ENCODE assay signal across 8 cellular contexts in the genomic region with DNA sequence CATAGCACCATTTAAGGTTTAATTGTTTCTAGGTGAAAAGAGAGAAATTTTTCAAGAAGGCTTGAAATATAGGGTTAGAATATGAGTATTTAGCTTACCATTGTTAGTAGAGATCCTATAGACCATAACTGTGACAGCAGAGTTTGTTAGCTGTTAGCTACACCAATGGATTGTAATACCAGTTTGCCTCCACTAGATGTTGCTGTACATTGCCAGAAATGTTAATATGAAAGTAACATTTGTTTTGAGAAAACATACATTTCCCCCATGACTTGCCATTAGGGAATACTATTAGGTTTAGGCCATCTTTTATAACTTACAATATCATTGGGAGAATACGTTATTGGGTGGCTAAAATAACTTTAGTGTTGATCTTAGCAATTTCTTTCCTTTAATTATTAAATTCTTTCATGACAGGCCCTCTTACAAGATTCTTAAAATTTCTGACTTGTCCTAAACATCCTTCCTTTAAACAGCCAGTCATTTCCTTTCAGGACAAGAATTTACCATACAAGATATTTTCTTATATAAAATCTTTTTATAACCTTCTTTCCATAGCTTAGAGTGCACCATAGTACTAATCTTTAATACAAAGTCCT. TPM values are rescaled to one million over a fixed set of nuclear protein-coding genes. Genes with fewer than 3 reads are reported as not detected.
DNase-seq lines count a peak whose midpoint lies in the region; ATAC-seq, FAIRE-seq and TF ChIP-seq lines count a peak whose summit lies in the region.

No MANE protein-coding gene starts in this region.

- peaks cover 22% of the 10 kb centered on the region for H3K9me3 ChIP-seq in K562 (replicated peaks; ENCODE audit: control insufficient read depth, insufficient read depth, low read depth, low read length)
- H3K9me3 ChIP-seq in suprapubic skin, result no peaks in the 10 kb centered on the region

- H3K27me3 ChIP-seq in K562 (ENCODE audit: control insufficient read depth in 2 of 2, insufficient read depth in 2 of 2, low read length in 2 of 2) (no peaks in the 10 kb centered on the region), suprapubic skin (peaks cover 3% of the 10 kb centered on the region)

- H3K4me3 Mint-ChIP-seq in activated T-helper 1 cell treated with anti-CD3 and anti-CD28 coated beads, Interleukin-12 subunit alpha, Interleukin-12 subunit beta, Interleukin-2, Interleukin-4 antibody, amounts not matched to agents 30 ng/mL and 10 ng/mL and 1 ng/mL, durations not matched to agents 14 hours and 24 hours and 36 hours, result no peak overlapping the region

- no peaks in the 10 kb centered on the region for H3K4me1 Mint-ChIP-seq in activated T-helper 1 cell treated with anti-CD3 and anti-CD28 coated beads, Interleukin-12 subunit alpha, Interleukin-12 subunit beta, Interleukin-2, Interleukin-4 antibody, amounts not matched to agents 30 ng/mL and 10 ng/mL and 1 ng/mL, durations not matched to agents 14 hours and 24 hours and 36 hours (ENCODE audit: low read depth)

- H3K79me2 ChIP-seq in K562 (ENCODE audit: control insufficient read depth, insufficient read depth, low read length), result no peaks in the 10 kb centered on the region

- CTCF ChIA-PET in K562 (lab: Yijun Ruan, JAX; ENCODE audit: low intra/inter-chr PET ratio), result interaction anchor here (0.6 to 0.7 kb wide), 2 partner anchors 357 to 1658 kb away, joined by 3 to 4 read pairs; no protein-coding TSS in a partner anchor

- TF ChIP-seq CTCF in K562 (IDR thresholded peaks at IDR 0.05 in 2 of 3, conservative IDR thresholded peaks at IDR 0.05 in 1 of 3; ENCODE audit: insufficient read depth in 2 of 3, low read depth in 1 of 3, low read length in 3 of 3) (peak; percentile 55 to 80 (median 63); a peak in 5 of 6 replicates), suprapubic skin (IDR thresholded peaks at IDR 0.05) (peak; percentile 67 to 73)

- H3K27ac Mint-ChIP-seq in activated T-helper 1 cell treated with anti-CD3 and anti-CD28 coated beads, Interleukin-12 subunit alpha, Interleukin-12 subunit beta, Interleukin-2, Interleukin-4 antibody, amounts not matched to agents 30 ng/mL and 10 ng/mL and 1 ng/mL, durations not matched to agents 14 hours and 24 hours and 36 hours, result no peak overlapping the region

- in situ Hi-C loops in K562 (cut with MboI), result no loop called here

- TF ChIP-seq POLR2A in K562 (conservative IDR thresholded peaks at IDR 0.05), result no peak
- no peak for TF ChIP-seq POLR2A in suprapubic skin (IDR thresholded peaks at IDR 0.05)

- peaks cover 3% of the 10 kb centered on the region for H3K9me3 Mint-ChIP-seq in activated T-helper 1 cell treated with anti-CD3 and anti-CD28 coated beads, Interleukin-12 subunit alpha, Interleukin-12 subunit beta, Interleukin-2, Interleukin-4 antibody, amounts not matched to agents 30 ng/mL and 10 ng/mL and 1 ng/mL, durations not matched to agents 14 hours and 24 hours and 36 hours

- intact Hi-C loops in K562 (cut with micrococcal nuclease), result loop anchor here (2.0 to 10.0 kb wide), 4 partner anchors 46 to 523 kb away; no protein-coding TSS in a partner anchor
- intact Hi-C loops in activated T-helper 1 cell treated with anti-CD3 and anti-CD28 coated beads, Interleukin-12 subunit alpha, Interleukin-12 subunit beta, Interleukin-2, Interleukin-4 antibody, amounts not matched to agents 30 ng/mL and 10 ng/mL and 1 ng/mL, durations not matched to agents 14 hours and 24 hours and 36 hours (cut with micrococcal nuclease), result loop anchor here (1.0 to 5.0 kb wide), 3 partner anchors 86 to 356 kb away; no protein-coding TSS in a partner anchor

- H3K27ac ChIP-seq in K562 (ENCODE audit: extremely low read depth, low read depth, low read length) (no peak overlapping the region), suprapubic skin (no peak overlapping the region)

- H3K27me3 Mint-ChIP-seq in activated T-helper 1 cell treated with anti-CD3 and anti-CD28 coated beads, Interleukin-12 subunit alpha, Interleukin-12 subunit beta, Interleukin-2, Interleukin-4 antibody, amounts not matched to agents 30 ng/mL and 10 ng/mL and 1 ng/mL, durations not matched to agents 14 hours and 24 hours and 36 hours (ENCODE audit: insufficient read depth), result peaks cover 33% of the 10 kb centered on the region

- FAIRE-seq in K562 (lab: Jason Lieb, UNC), result peak; percentile 61

- no peak overlapping the region for H2AFZ ChIP-seq in K562 (ENCODE audit: low read depth, low read length)

- H3K36me3 Mint-ChIP-seq in activated T-helper 1 cell treated with anti-CD3 and anti-CD28 coated beads, Interleukin-12 subunit alpha, Interleukin-12 subunit beta, Interleukin-2, Interleukin-4 antibody, amounts not matched to agents 30 ng/mL and 10 ng/mL and 1 ng/mL, durations not matched to agents 14 hours and 24 hours and 36 hours (ENCODE audit: low read depth), result no peaks in the 10 kb centered on the region

- no peaks in the 10 kb centered on the region for H3K9me1 ChIP-seq in K562 (ENCODE audit: control insufficient read depth, insufficient read depth, low read length)

- 11% methylated on average over 1 of the region's 1 CpG for WGBS in K562 (ENCODE audit: insufficient coverage, low coverage, missing lambda C conversion rate)
- WGBS in suprapubic skin, result 40% methylated on average over 1 of the region's 1 CpG

- H3K4me3 ChIP-seq in K562 (no peak overlapping the region), suprapubic skin (no peak overlapping the region)

- H3K36me3 ChIP-seq in K562 (ENCODE audit: control insufficient read depth, insufficient read depth, low read length) (no peaks in the 10 kb centered on the region), suprapubic skin (no peaks in the 10 kb centered on the region)

- peak; percentile 87 for ATAC-seq in K562
- ATAC-seq in GM19455 (IDR thresholded peaks at IDR 0.05; ENCODE audit: unreplicated experiment), result no peak

- no peak for TF ChIP-seq EP300 in K562 (IDR thresholded peaks at IDR 0.05; ENCODE audit: low read length)
- TF ChIP-seq EP300 in suprapubic skin (IDR thresholded peaks at IDR 0.05), result no peak

- POLR2A ChIA-PET in K562 (lab: Yijun Ruan, JAX), result interaction anchor here (0.7 kb wide), 1 partner anchor 8 kb away, joined by 3 read pairs; no protein-coding TSS in a partner anchor

- no peak overlapping the region for H3K9ac ChIP-seq in K562 (ENCODE audit: insufficient read depth in 1 of 2, low read depth in 2 of 2, low read length in 2 of 2)

- peak; percentile 62 to 94 for TF ChIP-seq RAD21 in K562 (CRISPR knock-in tag; conservative IDR thresholded peaks at IDR 0.05 in 1 of 2, IDR thresholded peaks at IDR 0.05 in 1 of 2)

- no peak overlapping the region for H3K4me2 ChIP-seq in K562 (ENCODE audit: insufficient read depth, low read length)

- peak; percentile 82 for DNase-seq in DMS 273 (lab: John Stamatoyannopoulos, UW; ENCODE audit: unreplicated experiment)
- DNase-seq in H4 (ENCODE audit: low spot score), result peak; percentile 60
- peak; percentile 57 for DNase-seq in NCI-H2196 (lab: John Stamatoyannopoulos, UW; ENCODE audit: unreplicated experiment)
- peak; percentile 27 to 71 (median 44) for DNase-seq in K562 (ENCODE audit: extremely low read depth in 1 of 4, low spot score in 3 of 4)
- peak; percentile 53 for DNase-seq in iris pigment epithelial cell (ENCODE audit: low read depth)
- DNase-seq in suprapubic skin (ENCODE audit: low spot score in 2 of 2), result no peak
- DNase-seq in activated T-helper 1 cell treated with anti-CD3 and anti-CD28 coated beads, Interleukin-12 subunit alpha, Interleukin-12 subunit beta, Interleukin-2, Interleukin-4 antibody, amounts not matched to agents 30 ng/mL and 10 ng/mL and 1 ng/mL, durations not matched to agents 14 hours and 24 hours and 36 hours (ENCODE audit: low spot score), result no peak

- BruUV-seq in K562 (replicated peaks; lab: Mats Ljungman, UMichigan), result no TSS peak

- H3K4me1 ChIP-seq in K562 (replicated peaks in 1 of 2; ENCODE audit: control insufficient read depth in 2 of 2, insufficient read depth in 2 of 2, low read length in 2 of 2), result peaks cover 2 to 14% of the 10 kb centered on the region in 2 experiments; a peak in 4 of 5 replicates
- H3K4me1 ChIP-seq in suprapubic skin, result peaks cover 26% of the 10 kb centered on the region

- no peaks in the 10 kb centered on the region for H4K20me1 ChIP-seq in K562 (replicated peaks; ENCODE audit: control insufficient read depth, insufficient read depth, low read length)

RNA-seq across cellular contexts. Expression of a gene that starts 39.5 kb away (rescaled TPM):
- 0.70 and 1.8 TPM in 2 replicates for total RNA-seq in H4 (2014; rRNA removed; shearing (Covaris generic))
- 13.4 and 57.5 TPM in 2 replicates for total RNA-seq in K562 (2011; cell fraction: chromatin; rRNA removed; ENCODE audit: low replicate concordance)
- 6.2 and 10.7 TPM in 2 replicates for total RNA-seq in K562 (2011; cell fraction: nucleolus; rRNA removed)
- 23.7 and 38.9 TPM in 2 replicates for total RNA-seq in K562 (2011; cell fraction: nucleoplasm; rRNA removed)
- total RNA-seq in K562 (2014; rRNA removed), result 6.3 and 6.7 TPM in 2 replicates
- 15.5 and 17.4 TPM in 2 replicates for total RNA-seq in K562 (2014; rRNA removed; fragmentation: Illumina TruSeq; extraction: Trizol)
- total RNA-seq in K562 (2015; rRNA removed; fragmentation: Illumina TruSeq; extraction: Trizol), result 16.4 and 18.9 TPM in 2 replicates
- total RNA-seq in K562 (2021), result 8.5 and 9.3 TPM in 2 replicates
- 14.4 and 17.8 TPM in 2 replicates for polyA plus RNA-seq in K562 (2011; rRNA removed)
- polyA plus RNA-seq in K562 (2011; cell fraction: cytosol; rRNA removed), result 0.88 and 2.7 TPM in 2 replicates
- 24.7 and 26.3 TPM in 2 replicates for polyA plus RNA-seq in K562 (2011; cell fraction: nucleus; rRNA removed)
- 7.3 and 50.4 TPM in 2 replicates for polyA plus RNA-seq in K562 (2012)
- polyA plus RNA-seq in K562 (2014; fragmentation: Illumina TruSeq; extraction: Trizol), result 13.3 and 17.6 TPM in 2 replicates
- 1 to 10 TPM; 2.5 to 3.7 TPM for polyA plus RNA-seq in K562 (2014; fragmentation: Nextera tagmentation; extraction: Ambion mirVana)
- 12.8 and 14.1 TPM in 2 replicates for polyA plus RNA-seq in K562 (2014; rRNA removed)
- polyA minus RNA-seq in K562 (2011; rRNA and poly(A)+ RNA removed), result 13.7 and 17.5 TPM in 2 replicates
- 2.5 and 3.2 TPM in 2 replicates for polyA minus RNA-seq in K562 (2011; cell fraction: cytosol; rRNA and poly(A)+ RNA removed)
- 18.8 and 29.1 TPM in 2 replicates for polyA minus RNA-seq in K562 (2011; cell fraction: nucleus; rRNA and poly(A)+ RNA removed)
- total RNA-seq in suprapubic skin, result 10 to 100 TPM in 2 of 4 donors, 1 to 10 TPM in 2; 5.3 to 18.2 (median 11.8) TPM
- 3.1 TPM in 2 replicates for total RNA-seq in activated T-helper 1 cell treated with anti-CD3 and anti-CD28 coated beads, Interleukin-12 subunit alpha, Interleukin-12 subunit beta, Interleukin-2, Interleukin-4 antibody, amounts not matched to agents 30 ng/mL and 10 ng/mL and 1 ng/mL, durations not matched to agents 14 hours and 24 hours and 36 hours

RNA-seq across cellular contexts. Expression of a gene that starts 48.3 kb away (rescaled TPM):
- total RNA-seq in H4 (2014; rRNA removed; shearing (Covaris generic)), result 13.4 and 14.6 TPM in 2 replicates
- 15.0 and 51.2 TPM in 2 replicates for total RNA-seq in K562 (2011; cell fraction: chromatin; rRNA removed; ENCODE audit: low replicate concordance)
- total RNA-seq in K562 (2011; cell fraction: nucleolus; rRNA removed), result 11.5 and 16.4 TPM in 2 replicates
- 27.9 and 35.1 TPM in 2 replicates for total RNA-seq in K562 (2011; cell fraction: nucleoplasm; rRNA removed)
- 16.9 and 18.2 TPM in 2 replicates for total RNA-seq in K562 (2014; rRNA removed)
- 29.5 and 33.1 TPM in 2 replicates for total RNA-seq in K562 (2014; rRNA removed; fragmentation: Illumina TruSeq; extraction: Trizol)
- total RNA-seq in K562 (2015; rRNA removed; fragmentation: Illumina TruSeq; extraction: Trizol), result 21.3 and 26.1 TPM in 2 replicates
- 14.7 and 15.6 TPM in 2 replicates for total RNA-seq in K562 (2021)
- polyA plus RNA-seq in K562 (2011; rRNA removed), result 18.1 and 20.7 TPM in 2 replicates
- 6.7 and 10.2 TPM in 2 replicates for polyA plus RNA-seq in K562 (2011; cell fraction: cytosol; rRNA removed)
- polyA plus RNA-seq in K562 (2011; cell fraction: nucleus; rRNA removed), result 6.4 and 6.8 TPM in 2 replicates
- polyA plus RNA-seq in K562 (2012), result 9.8 and 13.5 TPM in 2 replicates
- polyA plus RNA-seq in K562 (2014; fragmentation: Illumina TruSeq; extraction: Trizol), result 19.5 and 20.8 TPM in 2 replicates
- polyA plus RNA-seq in K562 (2014; fragmentation: Nextera tagmentation; extraction: Ambion mirVana), result 10 to 100 TPM; 20.2 to 37.0 TPM
- 13.3 and 14.8 TPM in 2 replicates for polyA plus RNA-seq in K562 (2014; rRNA removed)
- 25.1 and 37.0 TPM in 2 replicates for polyA minus RNA-seq in K562 (2011; rRNA and poly(A)+ RNA removed)
- 12.7 and 14.8 TPM in 2 replicates for polyA minus RNA-seq in K562 (2011; cell fraction: cytosol; rRNA and poly(A)+ RNA removed)
- polyA minus RNA-seq in K562 (2011; cell fraction: nucleus; rRNA and poly(A)+ RNA removed), result 11.2 and 20.3 TPM in 2 replicates
- 100 to 1,000 TPM; 123 to 247 (median 164) TPM for total RNA-seq in suprapubic skin
- 8.5 and 9.3 TPM in 2 replicates for total RNA-seq in activated T-helper 1 cell treated with anti-CD3 and anti-CD28 coated beads, Interleukin-12 subunit alpha, Interleukin-12 subunit beta, Interleukin-2, Interleukin-4 antibody, amounts not matched to agents 30 ng/mL and 10 ng/mL and 1 ng/mL, durations not matched to agents 14 hours and 24 hours and 36 hours

RNA-seq across cellular contexts. Expression of a gene that starts 55.1 kb away (rescaled TPM):
- 5.6 and 5.9 TPM in 2 replicates for total RNA-seq in H4 (2014; rRNA removed; shearing (Covaris generic))
- total RNA-seq in K562 (2011; cell fraction: chromatin; rRNA removed; ENCODE audit: low replicate concordance), result 63.4 and 111 TPM in 2 replicates
- total RNA-seq in K562 (2011; cell fraction: nucleolus; rRNA removed), result 46.4 and 53.8 TPM in 2 replicates
- 86.2 and 152 TPM in 2 replicates for total RNA-seq in K562 (2011; cell fraction: nucleoplasm; rRNA removed)
- total RNA-seq in K562 (2014; rRNA removed) (13.9 and 15.6 TPM in 2 replicates), K562 (2014; rRNA removed; fragmentation: Illumina TruSeq; extraction: Trizol) (22.0 TPM in 2 replicates), K562 (2015; rRNA removed; fragmentation: Illumina TruSeq; extraction: Trizol) (21.2 and 23.6 TPM in 2 replicates), K562 (2021) (15.7 and 18.4 TPM in 2 replicates), suprapubic skin (10 to 100 TPM; 11.3 to 45.1 (median 33.4) TPM)
- polyA plus RNA-seq in K562 (2011; rRNA removed) (27.2 and 30.0 TPM in 2 replicates), K562 (2014; fragmentation: Illumina TruSeq; extraction: Trizol) (22.0 and 25.6 TPM in 2 replicates), K562 (2014; fragmentation: Nextera tagmentation; extraction: Ambion mirVana) (10 to 100 TPM; 10.2 to 13.7 TPM), K562 (2014; rRNA removed) (24.2 and 27.5 TPM in 2 replicates)
- 6.5 and 14.5 TPM in 2 replicates for polyA plus RNA-seq in K562 (2011; cell fraction: cytosol; rRNA removed)
- polyA plus RNA-seq in K562 (2011; cell fraction: nucleus; rRNA removed), result 77.7 and 109 TPM in 2 replicates
- polyA plus RNA-seq in K562 (2012), result 15.4 and 70.9 TPM in 2 replicates
- polyA minus RNA-seq in K562 (2011; rRNA and poly(A)+ RNA removed), result 27.6 and 30.0 TPM in 2 replicates
- 12.8 and 14.7 TPM in 2 replicates for polyA minus RNA-seq in K562 (2011; cell fraction: cytosol; rRNA and poly(A)+ RNA removed)
- polyA minus RNA-seq in K562 (2011; cell fraction: nucleus; rRNA and poly(A)+ RNA removed), result 61.4 and 77.4 TPM in 2 replicates
- total RNA-seq in activated T-helper 1 cell treated with anti-CD3 and anti-CD28 coated beads, Interleukin-12 subunit alpha, Interleukin-12 subunit beta, Interleukin-2, Interleukin-4 antibody, amounts not matched to agents 30 ng/mL and 10 ng/mL and 1 ng/mL, durations not matched to agents 14 hours and 24 hours and 36 hours, result 6.7 and 8.7 TPM in 2 replicates

Comparison
In these comparisons a context has a peak if more than half of its experiments do, and no peak if none do; other contexts are left out.
1. DNase-seq: peak in DMS 273 (single experiment), H4 (single experiment), NCI-H2196 (single experiment), K562 (4 of 4) and iris pigment epithelial cell (single experiment); none in suprapubic skin (0 of 2) and activated T-helper 1 cell treated with anti-CD3 and anti-CD28 coated beads, Interleukin-12 subunit alpha, Interleukin-12 subunit beta, Interleukin-2, Interleukin-4 antibody, amounts not matched to agents 30 ng/mL and 10 ng/mL and 1 ng/mL, durations not matched to agents 14 hours and 24 hours and 36 hours (single experiment).